ENCODE assay signal across 1 cellular context in the genomic region with DNA sequence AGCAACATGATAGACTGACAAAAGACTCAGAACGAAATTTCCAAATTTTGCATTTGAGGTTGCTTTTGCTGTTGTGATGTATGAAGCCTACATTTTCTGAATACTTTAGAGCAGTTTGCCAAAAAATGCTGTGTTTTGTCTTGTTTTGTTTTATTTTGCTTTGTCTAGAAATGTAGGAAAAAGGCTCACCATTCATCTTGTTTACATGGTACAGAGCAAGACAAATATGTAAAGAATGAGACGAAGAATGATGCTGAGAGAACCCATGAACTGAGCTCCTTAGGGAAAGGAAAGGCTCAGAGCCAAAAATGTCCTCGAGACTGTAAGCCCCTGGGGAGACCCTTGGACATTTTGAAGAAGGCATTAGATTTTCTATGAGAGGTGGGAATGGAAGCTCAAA.
TF ChIP-seq lines count a peak whose summit lies in the region.

No MANE protein-coding gene starts in this region.

TF ChIP-seq in SK-N-SH treated with all-trans-retinoic acid at 6 μM for 48 hours, 23 proteins besides CTCF, POLR2A, EP300 and RAD21 (continued from another document):
- TF ChIP-seq TCF4 (CRISPR knock-in tag; IDR thresholded peaks at IDR 0.05; ENCODE audit: borderline replicate concordance) (no peak), CREB5 (CRISPR knock-in tag; IDR thresholded peaks at IDR 0.05; ENCODE audit: low read depth) (no peak), SNAI2 (CRISPR knock-in tag; IDR thresholded peaks at IDR 0.05) (no peak), GLIS3 (CRISPR knock-in tag; IDR thresholded peaks at IDR 0.05) (no peak), ZC3H10 (CRISPR knock-in tag; IDR thresholded peaks at IDR 0.05) (no peak)
- TF ChIP-seq, protein P1, sequence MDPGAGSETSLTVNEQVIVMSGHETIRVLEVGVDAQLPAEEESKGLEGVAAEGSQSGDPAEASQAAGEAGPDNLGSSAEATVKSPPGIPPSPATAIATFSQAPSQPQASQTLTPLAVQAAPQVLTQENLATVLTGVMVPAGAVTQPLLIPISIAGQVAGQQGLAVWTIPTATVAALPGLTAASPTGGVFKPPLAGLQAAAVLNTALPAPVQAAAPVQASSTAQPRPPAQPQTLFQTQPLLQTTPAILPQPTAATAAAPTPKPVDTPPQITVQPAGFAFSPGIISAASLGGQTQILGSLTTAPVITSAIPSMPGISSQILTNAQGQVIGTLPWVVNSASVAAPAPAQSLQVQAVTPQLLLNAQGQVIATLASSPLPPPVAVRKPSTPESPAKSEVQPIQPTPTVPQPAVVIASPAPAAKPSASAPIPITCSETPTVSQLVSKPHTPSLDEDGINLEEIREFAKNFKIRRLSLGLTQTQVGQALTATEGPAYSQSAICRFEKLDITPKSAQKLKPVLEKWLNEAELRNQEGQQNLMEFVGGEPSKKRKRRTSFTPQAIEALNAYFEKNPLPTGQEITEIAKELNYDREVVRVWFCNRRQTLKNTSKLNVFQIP (CRISPR knock-in tag; IDR thresholded peaks at IDR 0.05; ENCODE audit: borderline replicate concordance, low read depth), result no peak
